27 cellular contexts compared by ENCODE assay signal in the genomic region with DNA sequence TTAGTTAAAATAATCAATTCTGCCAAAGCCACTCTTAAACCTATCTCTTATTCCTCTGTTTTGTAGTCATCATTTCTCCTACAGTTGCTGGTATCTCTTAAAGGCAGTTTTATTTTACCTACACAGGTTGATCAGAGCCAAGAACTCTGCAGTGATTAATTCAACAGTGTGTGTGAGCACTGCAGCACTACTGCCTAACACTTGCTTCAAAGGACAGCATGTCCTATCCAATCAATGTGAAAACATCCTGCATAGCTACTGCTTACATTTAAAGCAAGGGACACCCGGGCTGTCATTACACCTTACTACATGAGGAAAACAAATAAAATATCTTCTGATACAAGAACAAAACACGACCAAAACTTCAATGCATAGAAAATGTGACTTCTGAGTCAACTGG. TPM values are rescaled to one million over a fixed set of nuclear protein-coding genes. Genes with fewer than 3 reads are reported as not detected.
DNase-seq lines count a peak whose midpoint lies in the region; ATAC-seq and TF ChIP-seq lines count a peak whose summit lies in the region.
"Had no signal": no experiment of that assay in that cellular context is flagged by ENCODE, and none has a peak within 500 bp of the region (broad histone marks: within the 10 kb centered on the region; RNA-seq: fewer than 3 reads in every experiment).

No MANE protein-coding gene starts in this region.

- H3K4me1 ChIP-seq in GM23338 (ENCODE audit: insufficient read depth) (peaks cover 46% of the 10 kb centered on the region), endodermal cell (ENCODE audit: control insufficient read depth, insufficient read depth, low read length) (no peaks in the 10 kb centered on the region), mesendoderm (ENCODE audit: control insufficient read depth, low read depth, low read length) (no peaks in the 10 kb centered on the region)
- H3K4me1 ChIP-seq: uterus had no signal

- peak overlapping the region; percentile 43 for H3K27ac ChIP-seq in GM23338 (ENCODE audit: low read depth)
- no peak overlapping the region for H3K27ac ChIP-seq in endodermal cell (ENCODE audit: low read depth, low read length)
- H3K27ac ChIP-seq in mesendoderm (ENCODE audit: low read depth, low read length), result no peak overlapping the region
- H3K27ac ChIP-seq: brain microvascular endothelial cell, RWPE1, sigmoid colon, SK-N-MC, thoracic aorta, uterus had no signal

- peak overlapping the region; percentile 14 for H3K4me3 ChIP-seq in GM23338
- H3K4me3 ChIP-seq in LNCaP clone FGC (ENCODE audit: low read depth, low read length), result no peak overlapping the region
- H3K4me3 ChIP-seq in endodermal cell (ENCODE audit: low read length), result no peak overlapping the region
- no peak overlapping the region for H3K4me3 ChIP-seq in mesendoderm (ENCODE audit: low read length)
- H3K4me3 ChIP-seq: GM12878, sigmoid colon, SK-N-MC, thoracic aorta, uterus had no signal

- no peak for TF ChIP-seq CTCF in GM23338 (conservative IDR thresholded peaks at IDR 0.05; ENCODE audit: low read depth in 2 of 2)
- no peak for TF ChIP-seq CTCF in LNCaP clone FGC (IDR thresholded peaks at IDR 0.05; ENCODE audit: control insufficient read depth, extremely low read depth, insufficient read depth)
- no peak for TF ChIP-seq CTCF in endodermal cell (conservative IDR thresholded peaks at IDR 0.05)

- H2AFZ ChIP-seq in GM23338, result no peak overlapping the region

- H3K36me3 ChIP-seq in GM23338 (ENCODE audit: insufficient read depth), result peaks cover 2% of the 10 kb centered on the region; the same call in 1 of the 2 replicates
- H3K36me3 ChIP-seq in endodermal cell (ENCODE audit: control insufficient read depth, insufficient read depth, low read length), result peaks cover 80% of the 10 kb centered on the region
- peaks cover 2% of the 10 kb centered on the region for H3K36me3 ChIP-seq in mesendoderm (ENCODE audit: control insufficient read depth, insufficient read depth, low read length)
- H3K36me3 ChIP-seq: uterus had no signal

- no peak overlapping the region for H4K5ac ChIP-seq in mesendoderm (ENCODE audit: low read length)

- peak overlapping the region; percentile 93 for H3K27ac Mint-ChIP-seq in GM23338
- peak overlapping the region; percentile 28 for H3K27ac Mint-ChIP-seq in endodermal cell
- H3K27ac Mint-ChIP-seq: activated naive CD4-positive, alpha-beta T cell treated with anti-CD3 and anti-CD28 coated beads, Interleukin-2, amount 10 ng/mL, durations not matched to agents 7 days and 5 days; memory B cell; stimulated activated naive B cell treated with anti-CD40 and anti-IgM and Interleukin-4, amounts not matched to agents 10 μg/mL and 1 μg/mL and 100 μg/mL, for 72 hours; T-helper 1 cell treated with Interleukin-12 subunit alpha and Interleukin-12 subunit beta and Interleukin-4 antibody, amounts not matched to agents 30 μg/mL and 1 μg/mL, for 36 hours had no signal

- H3K9me3 Mint-ChIP-seq in GM23338 (no peaks in the 10 kb centered on the region), endodermal cell (peaks cover 2% of the 10 kb centered on the region)
- H3K9me3 Mint-ChIP-seq: activated naive CD4-positive, alpha-beta T cell treated with anti-CD3 and anti-CD28 coated beads, Interleukin-2, amount 10 ng/mL, durations not matched to agents 7 days and 5 days; CD4-positive, CD25-positive, alpha-beta regulatory T cell; memory B cell; stimulated activated naive B cell treated with anti-CD40 and anti-IgM and Interleukin-4, amounts not matched to agents 10 μg/mL and 1 μg/mL and 100 μg/mL, for 72 hours; T-helper 1 cell treated with Interleukin-12 subunit alpha and Interleukin-12 subunit beta and Interleukin-4 antibody, amounts not matched to agents 30 μg/mL and 1 μg/mL, for 36 hours had no signal

- peak overlapping the region; percentile 63 for H3K4me2 ChIP-seq in GM23338
- H3K4me2 ChIP-seq in mesendoderm (ENCODE audit: low read length), result no peak overlapping the region

- 58% methylated on average over 2 of the region's 2 CpGs; no CpG with 5 or more reads in 1 of the 2 experiments for WGBS in endodermal cell (ENCODE audit: insufficient coverage in 1 of 2, insufficient read length in 1 of 2), 2 experiments
- WGBS in mesendoderm (ENCODE audit: extremely low coverage, insufficient coverage, low lambda C conversion rate), result no CpG with 5 or more reads among the region's 2 CpGs

- H3K36me3 Mint-ChIP-seq in GM23338 (ENCODE audit: low read depth) (peaks cover 48% of the 10 kb centered on the region), endodermal cell (ENCODE audit: low read depth) (peaks cover 55% of the 10 kb centered on the region)

- H3K56ac ChIP-seq in mesendoderm (ENCODE audit: low read length), result no peak overlapping the region

- H3K9me2 ChIP-seq in GM23338 (ENCODE audit: insufficient read depth), result no peaks in the 10 kb centered on the region

- no peak overlapping the region for H2BK120ac ChIP-seq in mesendoderm (ENCODE audit: low read depth, low read length)

- no peak overlapping the region for H3K4ac ChIP-seq in mesendoderm (ENCODE audit: low read depth, low read length)

- peak; percentile 35 for DNase-seq in GM23338 (ENCODE audit: low spot score)
- DNase-seq in LNCaP clone FGC (ENCODE audit: low read depth), result peak; percentile 14
- DNase-seq in endodermal cell, result no peak
- DNase-seq in mesendoderm, result peak; percentile 3
- no peak for DNase-seq in activated CD4-positive, alpha-beta T cell treated with anti-CD3 and anti-CD28 coated beads for 48 hours
- no peak for DNase-seq in stimulated activated naive CD4-positive, alpha-beta T cell treated with Interleukin-2 at 50 U/mL for 16 hours (lab: John Stamatoyannopoulos, UW)
- DNase-seq: activated CD4-positive, alpha-beta T cell treated with anti-CD3 and anti-CD28 coated beads, Interleukin-2, amount 50 U/mL, for 1 hour; activated naive CD4-positive, alpha-beta T cell treated with anti-CD3 and anti-CD28 coated beads, Interleukin-2, amount 10 ng/mL, durations not matched to agents 7 days and 5 days; brain microvascular endothelial cell; CD4-positive, CD25-positive, alpha-beta regulatory T cell; NCI-H446; NCI-H774; sigmoid colon; stimulated activated CD4-positive, alpha-beta T cell treated with anti-CD3 and anti-CD28 coated beads, Interleukin-4, amount 100 ng/mL, for 4 hours; stimulated activated naive B cell treated with anti-CD40 and anti-IgM and Interleukin-4, amounts not matched to agents 10 μg/mL and 1 μg/mL and 100 μg/mL, for 72 hours; uterus had no signal

- H4K8ac ChIP-seq in mesendoderm (ENCODE audit: low read depth, low read length), result no peak overlapping the region

- no peak overlapping the region for H2BK15ac ChIP-seq in mesendoderm (replicated peaks; ENCODE audit: low read depth)

- peaks cover 22% of the 10 kb centered on the region; the same call in 1 of the 2 replicates for H3F3A ChIP-seq in GM23338 (replicated peaks; ENCODE audit: low read depth)

- H3K9ac ChIP-seq in endodermal cell (ENCODE audit: extremely low read depth, low read length, poor library complexity, severe bottlenecking) (no peak overlapping the region), mesendoderm (ENCODE audit: low read length) (no peak overlapping the region)

- 0 out of 2 replicates have a peak, but pooled peaks cover 6% of the 10 kb centered on the region for H4K20me1 ChIP-seq in GM23338 (replicated peaks; ENCODE audit: insufficient read depth)

- H3K79me1 ChIP-seq in mesendoderm (ENCODE audit: low read length), result no peaks in the 10 kb centered on the region

- H3K4me1 Mint-ChIP-seq in GM23338 (peaks cover 55% of the 10 kb centered on the region), endodermal cell (peaks cover 16% of the 10 kb centered on the region)
- H3K4me1 Mint-ChIP-seq: activated naive CD4-positive, alpha-beta T cell treated with anti-CD3 and anti-CD28 coated beads, Interleukin-2, amount 10 ng/mL, durations not matched to agents 7 days and 5 days had no signal

- no peak overlapping the region for H3K18ac ChIP-seq in mesendoderm (ENCODE audit: low read length)

- H3K4me3 Mint-ChIP-seq in GM23338 (peak overlapping the region; percentile 51), endodermal cell (no peak overlapping the region)
- H3K4me3 Mint-ChIP-seq: activated naive CD4-positive, alpha-beta T cell treated with anti-CD3 and anti-CD28 coated beads, Interleukin-2, amount 10 ng/mL, durations not matched to agents 7 days and 5 days; CD4-positive, CD25-positive, alpha-beta regulatory T cell; memory B cell; stimulated activated naive B cell treated with anti-CD40 and anti-IgM and Interleukin-4, amounts not matched to agents 10 μg/mL and 1 μg/mL and 100 μg/mL, for 72 hours; T-helper 1 cell treated with Interleukin-12 subunit alpha and Interleukin-12 subunit beta and Interleukin-4 antibody, amounts not matched to agents 30 μg/mL and 1 μg/mL, for 36 hours had no signal

- no peak overlapping the region for H2BK5ac ChIP-seq in mesendoderm (ENCODE audit: low read length)

- H3K9me3 ChIP-seq in endodermal cell (ENCODE audit: control insufficient read depth, low read length), result no peaks in the 10 kb centered on the region
- H3K9me3 ChIP-seq: sigmoid colon, thoracic aorta, uterus had no signal

- H3K27me3 Mint-ChIP-seq in GM23338 (ENCODE audit: insufficient read depth, low read depth, poor library complexity) (no peaks in the 10 kb centered on the region), endodermal cell (ENCODE audit: insufficient read depth) (no peaks in the 10 kb centered on the region)
- H3K27me3 Mint-ChIP-seq: activated naive CD4-positive, alpha-beta T cell treated with anti-CD3 and anti-CD28 coated beads, Interleukin-2, amount 10 ng/mL, durations not matched to agents 7 days and 5 days; CD4-positive, CD25-positive, alpha-beta regulatory T cell; memory B cell; stimulated activated naive B cell treated with anti-CD40 and anti-IgM and Interleukin-4, amounts not matched to agents 10 μg/mL and 1 μg/mL and 100 μg/mL, for 72 hours had no signal

- H3K79me2 ChIP-seq in GM23338 (replicated peaks; ENCODE audit: insufficient read depth) (no peaks in the 10 kb centered on the region; the same call in 1 of the 2 replicates), mesendoderm (ENCODE audit: control insufficient read depth, insufficient read depth, low read length) (no peaks in the 10 kb centered on the region)

- no peak overlapping the region for H3K23ac ChIP-seq in mesendoderm (ENCODE audit: low read length)

- ATAC-seq in GM23338, result peak; percentile 83
- ATAC-seq in GM21367 (IDR thresholded peaks at IDR 0.05; ENCODE audit: unreplicated experiment), result no peak
- ATAC-seq: GM12878; HepG2; stimulated activated naive B cell treated with anti-CD40 and anti-IgM and Interleukin-4, amounts not matched to agents 10 μg/mL and 1 μg/mL and 100 μg/mL, for 72 hours had no signal

- no peak overlapping the region for H2AK5ac ChIP-seq in mesendoderm (ENCODE audit: low read length)

- H3K27me3 ChIP-seq in GM23338 (ENCODE audit: insufficient read depth) (no peaks in the 10 kb centered on the region), endodermal cell (ENCODE audit: control insufficient read depth, insufficient read depth, low read length, poor library complexity, severe bottlenecking) (no peaks in the 10 kb centered on the region), mesendoderm (ENCODE audit: insufficient read depth, low read length, poor library complexity) (no peaks in the 10 kb centered on the region)
- H3K27me3 ChIP-seq: brain microvascular endothelial cell, sigmoid colon, uterus had no signal

RNA-seq across cellular contexts. Expression of gene HK3, which starts 45.1 kb away (rescaled TPM):
- not detected in 2 replicates for total RNA-seq in GM23338 (2014; rRNA removed; shearing (Covaris generic))
- polyA plus RNA-seq in GM23338 (2016; fragmentation: Nextera tagmentation; extraction: Ambion mirVana), result not detected in 2 replicates
- total RNA-seq in endodermal cell, result under 1 TPM in 1 of 2 donors, not detected in 1; 0.55 TPM
- not detected for polyA plus RNA-seq in endodermal cell (2013, experiment 1 of 2)
- not detected for polyA plus RNA-seq in endodermal cell (2013, experiment 2 of 2)
- not detected for polyA plus RNA-seq in mesendoderm (2013, experiment 1 of 2)
- not detected for polyA plus RNA-seq in mesendoderm (2013, experiment 2 of 2)
- total RNA-seq: chondrocyte, Daoy, HepG2, LHCN-M2 had no signal
- polyA plus RNA-seq: HepG2 had no signal

Comparison
In these comparisons a context has a peak if more than half of its experiments do, and no peak if none do; other contexts are left out.
1. DNase-seq: peak in GM23338 (single experiment), LNCaP clone FGC (single experiment) and mesendoderm (single experiment); none in endodermal cell (single experiment), activated CD4-positive, alpha-beta T cell treated with anti-CD3 and anti-CD28 coated beads for 48 hours (single experiment) and stimulated activated naive CD4-positive, alpha-beta T cell treated with Interleukin-2 at 50 U/mL for 16 hours (single experiment).